In genomic region chr10:5650664-5651063, GRCh38 we compare ENCODE assay signal across 11 cellular contexts. TPM values are rescaled to one million over a fixed set of nuclear protein-coding genes. Genes with fewer than 3 reads are reported as not detected.
DNase-seq lines count a peak whose midpoint lies in the region; TF ChIP-seq lines count a peak whose summit lies in the region.
"Had no signal": no experiment of that assay in that cellular context is flagged by ENCODE, and none has a peak within 500 bp of the region (broad histone marks: within the 10 kb centered on the region; RNA-seq: fewer than 3 reads in every experiment).

No MANE protein-coding gene starts in this region.

- H2BK5ac ChIP-seq in H9 (ENCODE audit: insufficient read length, low read length): no peak overlapping the region

- no peak overlapping the region for H3K23ac ChIP-seq in H9 (ENCODE audit: insufficient read length, low read depth, low read length)

- DNase-seq in H9 (no peak), esophagus squamous epithelium (lab: John Stamatoyannopoulos, UW) (no peak), smooth muscle cell (lab: John Stamatoyannopoulos, UW; ENCODE audit: unreplicated experiment) (no peak), tibial artery (no peak), germinal center (ENCODE audit: low spot score) (no peak), NCI-H1105 (lab: John Stamatoyannopoulos, UW) (no peak)
- DNase-seq in activated T-helper 1 cell treated with anti-CD3 and anti-CD28 coated beads, Interleukin-12 subunit alpha, Interleukin-12 subunit beta, Interleukin-2, Interleukin-4 antibody, amounts not matched to agents 30 ng/mL and 10 ng/mL and 1 ng/mL, durations not matched to agents 14 hours and 24 hours and 36 hours (ENCODE audit: low spot score): no peak
- DNase-seq: CD8-positive, alpha-beta memory T cell; DMS53; IMR-90 had no signal

- no peak overlapping the region for H3K56ac ChIP-seq in H9 (ENCODE audit: insufficient read length, low read depth, low read length)

- no peaks in the 10 kb centered on the region for H3K27me3 Mint-ChIP-seq in H9 (ENCODE audit: low read depth)
- peaks cover 7% of the 10 kb centered on the region for H3K27me3 Mint-ChIP-seq in activated T-helper 1 cell treated with anti-CD3 and anti-CD28 coated beads, Interleukin-12 subunit alpha, Interleukin-12 subunit beta, Interleukin-2, Interleukin-4 antibody, amounts not matched to agents 30 ng/mL and 10 ng/mL and 1 ng/mL, durations not matched to agents 14 hours and 24 hours and 36 hours (ENCODE audit: insufficient read depth)
- H3K27me3 Mint-ChIP-seq: CD8-positive, alpha-beta memory T cell had no signal

- H2AFZ ChIP-seq in H9 (ENCODE audit: low read length) (no peak overlapping the region), smooth muscle cell (ENCODE audit: low read depth) (no peak overlapping the region)

- H3K4ac ChIP-seq in H9 (ENCODE audit: low read depth, low read length): no peak overlapping the region

- intact Hi-C loops in esophagus squamous epithelium (cut with DNase I): no loop called here
- intact Hi-C loops in tibial artery (cut with DNase I; ENCODE audit: low total_unique reads): no loop called here
- intact Hi-C loops in activated T-helper 1 cell treated with anti-CD3 and anti-CD28 coated beads, Interleukin-12 subunit alpha, Interleukin-12 subunit beta, Interleukin-2, Interleukin-4 antibody, amounts not matched to agents 30 ng/mL and 10 ng/mL and 1 ng/mL, durations not matched to agents 14 hours and 24 hours and 36 hours (cut with micrococcal nuclease): no loop called here

- H4K20me1 ChIP-seq in H9 (ENCODE audit: control insufficient read depth, insufficient read depth, insufficient read length): no peaks in the 10 kb centered on the region
- no peaks in the 10 kb centered on the region for H4K20me1 ChIP-seq in smooth muscle cell (ENCODE audit: low read depth)

- H2BK120ac ChIP-seq in H9 (ENCODE audit: low read depth, low read length, poor library complexity, severe bottlenecking): no peak overlapping the region

- H3K14ac ChIP-seq in H9 (ENCODE audit: insufficient read depth, low read length): no peak overlapping the region

- peak overlapping the region in 2 of 3 experiments; percentile 47 to 54; a peak in 3 of 7 replicates for H3K27ac Mint-ChIP-seq in H9
- H3K27ac Mint-ChIP-seq in activated T-helper 1 cell treated with anti-CD3 and anti-CD28 coated beads, Interleukin-12 subunit alpha, Interleukin-12 subunit beta, Interleukin-2, Interleukin-4 antibody, amounts not matched to agents 30 ng/mL and 10 ng/mL and 1 ng/mL, durations not matched to agents 14 hours and 24 hours and 36 hours: no peak overlapping the region

- H4K5ac ChIP-seq in H9 (ENCODE audit: insufficient read length, low read depth, low read length): no peak overlapping the region

- no peak overlapping the region for H4K8ac ChIP-seq in H9 (replicated peaks; ENCODE audit: insufficient read length, low read depth, low read length)

- H3K4me1 Mint-ChIP-seq in H9: peaks cover 17 to 19% of the 10 kb centered on the region in 2 experiments
- peaks cover 37% of the 10 kb centered on the region for H3K4me1 Mint-ChIP-seq in activated T-helper 1 cell treated with anti-CD3 and anti-CD28 coated beads, Interleukin-12 subunit alpha, Interleukin-12 subunit beta, Interleukin-2, Interleukin-4 antibody, amounts not matched to agents 30 ng/mL and 10 ng/mL and 1 ng/mL, durations not matched to agents 14 hours and 24 hours and 36 hours (ENCODE audit: low read depth)

- H3K27ac ChIP-seq in H9 (ENCODE audit: insufficient read length, low read depth, low read length) (no peak overlapping the region), esophagus squamous epithelium (peak overlapping the region in 3 of 4 donors; percentile 63 to 70 (median 67)), smooth muscle cell (ENCODE audit: low read depth) (peak overlapping the region; percentile 94), tibial artery (peak overlapping the region; percentile 59 to 62)
- H3K27ac ChIP-seq: A549 had no signal

- H3K9ac ChIP-seq in H9 (ENCODE audit: extremely low read depth, insufficient read length, low read length) (no peak overlapping the region), smooth muscle cell (ENCODE audit: low read depth) (peak overlapping the region; percentile 62)

- H3K27me3 ChIP-seq in H9 (ENCODE audit: insufficient read depth, low read length) (no peaks in the 10 kb centered on the region), esophagus squamous epithelium (no peaks in the 10 kb centered on the region), smooth muscle cell (ENCODE audit: low read depth) (no peaks in the 10 kb centered on the region), tibial artery (no peaks in the 10 kb centered on the region)

- H3K18ac ChIP-seq in H9 (ENCODE audit: insufficient read length, low read depth, low read length): no peak overlapping the region

- TF ChIP-seq CTCF in H9 (conservative IDR thresholded peaks at IDR 0.05): no peak
- TF ChIP-seq CTCF in esophagus squamous epithelium (IDR thresholded peaks at IDR 0.05): no peak
- TF ChIP-seq CTCF in smooth muscle cell (IDR thresholded peaks at IDR 0.05; ENCODE audit: borderline replicate concordance, insufficient read depth, poor library complexity, severe bottlenecking): no peak
- no peak for TF ChIP-seq CTCF in tibial artery (IDR thresholded peaks at IDR 0.05)

- no peaks in the 10 kb centered on the region for H3K9me3 Mint-ChIP-seq in H9
- peaks cover 8% of the 10 kb centered on the region for H3K9me3 Mint-ChIP-seq in activated T-helper 1 cell treated with anti-CD3 and anti-CD28 coated beads, Interleukin-12 subunit alpha, Interleukin-12 subunit beta, Interleukin-2, Interleukin-4 antibody, amounts not matched to agents 30 ng/mL and 10 ng/mL and 1 ng/mL, durations not matched to agents 14 hours and 24 hours and 36 hours
- H3K9me3 Mint-ChIP-seq: CD8-positive, alpha-beta memory T cell had no signal

- H3K4me1 ChIP-seq in H9 (ENCODE audit: insufficient read depth, low read length): no peaks in the 10 kb centered on the region
- H3K4me1 ChIP-seq in esophagus squamous epithelium: peaks cover 0 to 65% (median 1%) of the 10 kb centered on the region in 3 donors
- peaks cover 11% of the 10 kb centered on the region for H3K4me1 ChIP-seq in smooth muscle cell (ENCODE audit: low read depth)
- peaks cover 0 to 33% (median 8%) of the 10 kb centered on the region in 4 donors for H3K4me1 ChIP-seq in tibial artery
- H3K4me1 ChIP-seq: A549 had no signal

- H3K79me2 ChIP-seq in H9 (ENCODE audit: insufficient read depth, low read length) (peaks cover 1% of the 10 kb centered on the region; the same call in 1 of the 2 replicates), smooth muscle cell (ENCODE audit: low read depth) (peaks cover 8% of the 10 kb centered on the region)

- no peak for TF ChIP-seq POLR2A in esophagus squamous epithelium (IDR thresholded peaks at IDR 0.05)

- no CpG with 5 or more reads among the region's 6 CpGs for WGBS in H9 (ENCODE audit: extremely low coverage, insufficient read length, low lambda C conversion rate)
- WGBS in esophagus squamous epithelium, 2 donors: 85 to 100% methylated on average over 1 to 4 of the region's 6 CpGs
- WGBS in smooth muscle cell (ENCODE audit: low lambda C conversion rate): 63% methylated on average over 6 of the region's 6 CpGs

- H3K9me3 ChIP-seq in H9 (ENCODE audit: control insufficient read depth, low read depth, low read length) (no peaks in the 10 kb centered on the region), esophagus squamous epithelium (no peaks in the 10 kb centered on the region), smooth muscle cell (replicated peaks; ENCODE audit: low read depth) (no peaks in the 10 kb centered on the region), tibial artery (no peaks in the 10 kb centered on the region)
- H3K9me3 ChIP-seq: A549 had no signal

- H3K4me2 ChIP-seq in H9 (ENCODE audit: insufficient read depth, insufficient read length, low read length) (no peak overlapping the region), smooth muscle cell (peak overlapping the region; percentile 58)
- H3K4me2 ChIP-seq: A549 had no signal

- peaks cover 13 to 31% (median 22%) of the 10 kb centered on the region in 3 experiments; a peak in 6 of 7 replicates for H3K36me3 Mint-ChIP-seq in H9 (ENCODE audit: insufficient read depth in 1 of 3, low read depth in 3 of 3)
- H3K36me3 Mint-ChIP-seq in activated T-helper 1 cell treated with anti-CD3 and anti-CD28 coated beads, Interleukin-12 subunit alpha, Interleukin-12 subunit beta, Interleukin-2, Interleukin-4 antibody, amounts not matched to agents 30 ng/mL and 10 ng/mL and 1 ng/mL, durations not matched to agents 14 hours and 24 hours and 36 hours (ENCODE audit: low read depth): peaks cover 10% of the 10 kb centered on the region

- no peaks in the 10 kb centered on the region for H3K23me2 ChIP-seq in H9 (ENCODE audit: insufficient read length, low read depth, low read length, poor library complexity, severe bottlenecking)

- H3K36me3 ChIP-seq in esophagus squamous epithelium (peaks cover 0 to 60% (median 6%) of the 10 kb centered on the region in 3 donors), smooth muscle cell (ENCODE audit: low read depth) (no peaks in the 10 kb centered on the region), tibial artery (peaks cover 36 to 74% (median 59%) of the 10 kb centered on the region in 3 donors)

- no peak overlapping the region for H3K4me3 ChIP-seq in esophagus squamous epithelium
- no peak overlapping the region for H3K4me3 ChIP-seq in smooth muscle cell
- no peak overlapping the region for H3K4me3 ChIP-seq in tibial artery
- H3K4me3 ChIP-seq: A549 had no signal

- H2BK20ac ChIP-seq in H9 (ENCODE audit: low read depth, low read length, poor library complexity, severe bottlenecking): no peak overlapping the region

- no peak overlapping the region for H3K4me3 Mint-ChIP-seq in H9
- no peak overlapping the region for H3K4me3 Mint-ChIP-seq in activated T-helper 1 cell treated with anti-CD3 and anti-CD28 coated beads, Interleukin-12 subunit alpha, Interleukin-12 subunit beta, Interleukin-2, Interleukin-4 antibody, amounts not matched to agents 30 ng/mL and 10 ng/mL and 1 ng/mL, durations not matched to agents 14 hours and 24 hours and 36 hours
- H3K4me3 Mint-ChIP-seq: CD8-positive, alpha-beta memory T cell had no signal

- H2BK12ac ChIP-seq in H9 (ENCODE audit: insufficient read length, low read depth, low read length): no peak overlapping the region

- peaks cover 30% of the 10 kb centered on the region for H3F3A ChIP-seq in smooth muscle cell (ENCODE audit: low read depth)

- no peak overlapping the region for H3T11ph ChIP-seq in H9 (ENCODE audit: low read length)

- H2AK5ac ChIP-seq in H9 (ENCODE audit: insufficient read length, low read length): no peak overlapping the region

- no peaks in the 10 kb centered on the region for H3K79me1 ChIP-seq in H9 (ENCODE audit: insufficient read depth, low read depth, low read length, poor library complexity, severe bottlenecking)

- H2BK15ac ChIP-seq in H9 (ENCODE audit: low read depth, low read length): no peak overlapping the region

- no peak overlapping the region for H4K91ac ChIP-seq in H9 (ENCODE audit: insufficient read length, low read depth, low read length)

RNA-seq across cellular contexts. Expression of gene ASB13, which starts 15.7 kb away (rescaled TPM):
- total RNA-seq in H9 (2021) (13.8 and 14.9 TPM in 2 replicates), esophagus squamous epithelium (10 to 100 TPM in 3 of 4 donors, 1 to 10 TPM in 1; 9.6 to 29.0 (median 15.7) TPM), smooth muscle cell (12.6 and 22.6 TPM in 2 replicates)
- polyA plus RNA-seq in smooth muscle cell: 26.4 and 34.7 TPM in 2 replicates
- total RNA-seq in activated T-helper 1 cell treated with anti-CD3 and anti-CD28 coated beads, Interleukin-12 subunit alpha, Interleukin-12 subunit beta, Interleukin-2, Interleukin-4 antibody, amounts not matched to agents 30 ng/mL and 10 ng/mL and 1 ng/mL, durations not matched to agents 14 hours and 24 hours and 36 hours: 12.7 and 14.6 TPM in 2 replicates

RNA-seq across cellular contexts. Expression of gene TASOR2, which starts 34.0 kb away (rescaled TPM):
- 64.5 and 67.0 TPM in 2 replicates for total RNA-seq in H9 (2021)
- total RNA-seq in esophagus squamous epithelium: 10 to 100 TPM; 18.0 to 86.8 (median 41.4) TPM
- 123 and 132 TPM in 2 replicates for total RNA-seq in smooth muscle cell
- 15.4 and 24.3 TPM in 2 replicates for polyA plus RNA-seq in smooth muscle cell
- 89.2 and 90.9 TPM in 2 replicates for total RNA-seq in activated T-helper 1 cell treated with anti-CD3 and anti-CD28 coated beads, Interleukin-12 subunit alpha, Interleukin-12 subunit beta, Interleukin-2, Interleukin-4 antibody, amounts not matched to agents 30 ng/mL and 10 ng/mL and 1 ng/mL, durations not matched to agents 14 hours and 24 hours and 36 hours
